6 cellular contexts compared by ENCODE assay signal in genomic region chr11:75447415-75447814, GRCh38. TPM values are rescaled to one million over a fixed set of nuclear protein-coding genes. Genes with fewer than 3 reads are reported as not detected.
"Had no signal": no experiment of that assay in that cellular context is flagged by ENCODE, and none has a peak within 500 bp of the region (broad histone marks: within the 10 kb centered on the region; RNA-seq: fewer than 3 reads in every experiment).

No MANE protein-coding gene starts in this region.

- H3K4me3 Mint-ChIP-seq: GM23338, H9, HFFc6, IgD-negative memory B cell had no signal

- H3K27ac Mint-ChIP-seq: GM23338, H9, HFFc6, IgD-negative memory B cell had no signal

- H3K4me1 Mint-ChIP-seq: GM23338, IgD-negative memory B cell had no signal

- DNase-seq: H9, HCEC 1CT, HFFc6, KBM-7 had no signal

- H3K4me2 ChIP-seq: GM23338 had no signal

- H3K9me3 Mint-ChIP-seq: GM23338, H9, HFFc6, IgD-negative memory B cell had no signal

- H3K4me3 ChIP-seq: GM23338 had no signal

- H3K27me3 Mint-ChIP-seq: IgD-negative memory B cell had no signal

- ATAC-seq: GM23338 had no signal

- H2AFZ ChIP-seq: GM23338 had no signal

RNA-seq across cellular contexts. Expression of gene KLHL35, which starts 14.4 kb away (rescaled TPM):
- total RNA-seq: HFFc6 had no signal
